21 cellular contexts compared by ENCODE assay signal in the genomic region with DNA sequence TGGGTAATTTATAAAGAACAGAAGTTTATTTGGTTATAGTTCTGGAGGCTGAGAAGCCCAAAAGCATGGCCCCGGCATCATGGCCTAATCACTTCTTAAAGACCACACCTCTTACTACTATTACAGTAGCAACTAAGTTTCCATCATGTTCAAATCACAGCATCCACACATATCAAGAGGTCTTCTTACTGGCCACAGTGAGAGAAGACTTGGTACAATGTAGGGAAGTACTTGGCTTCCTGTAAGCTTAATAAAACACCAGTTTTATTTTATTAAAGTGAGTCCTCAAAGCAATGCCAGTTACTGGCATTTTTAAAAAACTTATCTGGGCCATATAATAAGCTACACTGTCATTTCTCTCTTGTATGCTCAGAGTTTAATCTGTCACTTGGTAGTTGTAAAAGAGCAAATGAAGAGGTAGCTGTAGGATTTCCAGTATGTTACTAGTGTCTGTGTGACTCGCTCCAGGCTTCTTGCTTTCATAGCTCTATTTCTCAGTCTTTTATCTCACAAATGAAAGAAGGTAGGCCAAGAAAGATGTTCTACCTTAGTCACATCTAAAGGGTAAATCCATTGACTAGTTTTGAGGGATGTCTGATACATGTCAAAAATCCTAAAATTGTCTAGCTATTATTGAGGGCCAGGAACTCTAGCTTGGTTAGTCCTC.
DNase-seq lines count a peak whose midpoint lies in the region; ATAC-seq, FAIRE-seq and TF ChIP-seq lines count a peak whose summit lies in the region.
"Had no signal": no experiment of that assay in that cellular context is flagged by ENCODE, and none has a peak within 500 bp of the region (broad histone marks: within the 10 kb centered on the region; RNA-seq: fewer than 3 reads in every experiment).

No MANE protein-coding gene starts in this region.

- no peak for FAIRE-seq in kidney (lab: Jason Lieb, UNC)
- FAIRE-seq: D721Med, GM18507 had no signal

- H3K36me3 Mint-ChIP-seq in activated naive CD4-positive, alpha-beta T cell treated with anti-CD3 and anti-CD28 coated beads, Interleukin-2, amount 50 U/mL, for 24 hours, result no peaks in the 10 kb centered on the region

- intact Hi-C loops in kidney (cut with DNase I), result no loop called here

- H3K4me1 Mint-ChIP-seq in activated naive CD4-positive, alpha-beta T cell treated with anti-CD3 and anti-CD28 coated beads, Interleukin-2, amount 50 U/mL, for 24 hours, result no peaks in the 10 kb centered on the region
- H3K4me1 Mint-ChIP-seq in stimulated activated naive CD8-positive, alpha-beta T cell treated with anti-CD3 and anti-CD28 coated beads, Interleukin-15, amount 100 ng/mL, for 72 hours, result no peaks in the 10 kb centered on the region

- H3K4me1 ChIP-seq in rectal smooth muscle tissue (ENCODE audit: control insufficient read depth, insufficient read depth, low read length) (peaks cover 5% of the 10 kb centered on the region), kidney (ENCODE audit: control insufficient read depth in 1 of 2, insufficient read depth in 1 of 2, low read depth in 1 of 2, low read length in 2 of 2) (no peaks in the 10 kb centered on the region)
- H3K4me1 ChIP-seq: BE2C had no signal

- H3K27ac ChIP-seq in rectal smooth muscle tissue (ENCODE audit: low read depth, low read length), result peak overlapping the region; percentile 34
- H3K27ac ChIP-seq in kidney (ENCODE audit: low read depth in 2 of 2, low read length in 2 of 2), result no peak overlapping the region
- H3K27ac ChIP-seq: KMS-11 had no signal

- H3K4me3 ChIP-seq in rectal smooth muscle tissue (ENCODE audit: low read length) (no peak overlapping the region), kidney (ENCODE audit: low read length in 2 of 2) (no peak overlapping the region)

- TF ChIP-seq CTCF in kidney (IDR thresholded peaks at IDR 0.05; ENCODE audit: borderline replicate concordance, extremely low read depth, insufficient read depth), result no peak

- peaks cover 1% of the 10 kb centered on the region for H3K27me3 Mint-ChIP-seq in activated naive CD4-positive, alpha-beta T cell treated with anti-CD3 and anti-CD28 coated beads, Interleukin-2, amount 50 U/mL, for 24 hours
- no peaks in the 10 kb centered on the region for H3K27me3 Mint-ChIP-seq in stimulated activated naive CD8-positive, alpha-beta T cell treated with anti-CD3 and anti-CD28 coated beads, Interleukin-15, amount 100 ng/mL, for 72 hours

- H3K9ac ChIP-seq in rectal smooth muscle tissue (ENCODE audit: low read length) (no peak overlapping the region), kidney (ENCODE audit: low read length in 2 of 2) (no peak overlapping the region)
- H3K9ac ChIP-seq: KMS-11 had no signal

- H3K9me3 Mint-ChIP-seq in activated naive CD4-positive, alpha-beta T cell treated with anti-CD3 and anti-CD28 coated beads, Interleukin-2, amount 50 U/mL, for 24 hours, result peaks cover 5% of the 10 kb centered on the region
- peaks cover 5 to 8% of the 10 kb centered on the region in 2 donors for H3K9me3 Mint-ChIP-seq in stimulated activated naive CD8-positive, alpha-beta T cell treated with anti-CD3 and anti-CD28 coated beads, Interleukin-15, amount 100 ng/mL, for 72 hours

- H3K36me3 ChIP-seq in rectal smooth muscle tissue (ENCODE audit: control insufficient read depth, insufficient read depth, low read length), result no peaks in the 10 kb centered on the region
- H3K36me3 ChIP-seq in kidney (ENCODE audit: control insufficient read depth in 1 of 2, insufficient read depth in 2 of 2, low read length in 2 of 2), result no peaks in the 10 kb centered on the region
- H3K36me3 ChIP-seq: BE2C had no signal

- DNase-seq in activated naive CD4-positive, alpha-beta T cell treated with Interleukin-2 at 50 U/mL for 16 hours, result no peak
- no peak for DNase-seq in stimulated activated naive CD8-positive, alpha-beta T cell treated with anti-CD3 and anti-CD28 coated beads, Interleukin-15, Interleukin-2, amounts not matched to agents 100 U/mL and 50 U/mL, for 24 hours
- DNase-seq in stimulated activated naive CD8-positive, alpha-beta T cell treated with anti-CD3 and anti-CD28 coated beads, Interleukin-15, amount 100 ng/mL, for 72 hours, result no peak
- DNase-seq in stimulated activated CD4-positive, alpha-beta T cell treated with anti-CD3 and anti-CD28 coated beads, Interleukin-4, amount 100 ng/mL, for 1 hour, result no peak
- no peak for DNase-seq in kidney
- DNase-seq: BE2C, DMS53, GDM1, IMR-90, NCI-H1105, NCI-H146, NCI-H2029, NCI-H2227 treated with DMSO at 0.1 percent for 48 hours, NCI-H510A, NCI-H748 treated with DMSO at 0.1 percent for 48 hours had no signal

- peak overlapping the region; percentile 19 for H3K27ac Mint-ChIP-seq in activated naive CD4-positive, alpha-beta T cell treated with anti-CD3 and anti-CD28 coated beads, Interleukin-2, amount 50 U/mL, for 24 hours
- H3K27ac Mint-ChIP-seq in stimulated activated naive CD8-positive, alpha-beta T cell treated with anti-CD3 and anti-CD28 coated beads, Interleukin-15, amount 100 ng/mL, for 72 hours, result no peak overlapping the region

- H3K4me3 Mint-ChIP-seq in activated naive CD4-positive, alpha-beta T cell treated with anti-CD3 and anti-CD28 coated beads, Interleukin-2, amount 50 U/mL, for 24 hours, result no peak overlapping the region
- no peak overlapping the region for H3K4me3 Mint-ChIP-seq in stimulated activated naive CD8-positive, alpha-beta T cell treated with anti-CD3 and anti-CD28 coated beads, Interleukin-15, amount 100 ng/mL, for 72 hours

- ATAC-seq in stimulated activated naive CD8-positive, alpha-beta T cell treated with anti-CD3 and anti-CD28 coated beads, Interleukin-15, Interleukin-2, amounts not matched to agents 100 U/mL and 50 U/mL, for 24 hours, result peak; percentile 42
- ATAC-seq in stimulated activated naive CD8-positive, alpha-beta T cell treated with anti-CD3 and anti-CD28 coated beads, Interleukin-15, amount 100 ng/mL, for 72 hours, result no peak
- ATAC-seq: Panc1 had no signal

- peaks cover 0 to 8% of the 10 kb centered on the region in 2 donors for H3K9me3 ChIP-seq in kidney (ENCODE audit: control insufficient read depth in 1 of 2, low read length in 2 of 2)
- H3K9me3 ChIP-seq: BE2C had no signal

- no peaks in the 10 kb centered on the region for H3K27me3 ChIP-seq in rectal smooth muscle tissue (ENCODE audit: control insufficient read depth, insufficient read depth, low read length)
- H3K27me3 ChIP-seq: BE2C had no signal
